19 cellular contexts compared by ENCODE assay signal in the genomic region with DNA sequence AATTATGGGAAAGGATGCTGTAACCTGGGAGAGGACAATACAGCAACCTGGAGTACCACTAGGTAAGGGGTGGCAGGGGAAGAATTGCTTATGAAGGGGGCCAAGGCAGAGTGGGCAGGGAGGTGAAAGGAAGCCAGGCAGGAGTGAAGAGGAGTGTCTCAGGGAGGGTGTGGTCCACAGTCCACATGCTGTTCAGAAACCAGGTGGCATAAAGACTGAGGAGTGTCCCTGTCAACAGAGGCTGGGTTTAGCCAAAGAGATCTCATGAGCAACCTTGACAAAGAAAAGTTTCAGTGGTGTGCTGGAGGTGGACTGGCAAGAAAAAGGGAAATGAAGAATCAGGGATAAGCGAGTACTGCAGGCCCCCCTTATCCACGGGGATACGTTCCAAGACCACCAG.
DNase-seq lines count a peak whose midpoint lies in the region; ATAC-seq, FAIRE-seq and TF ChIP-seq lines count a peak whose summit lies in the region.
"Had no signal": no experiment of that assay in that cellular context is flagged by ENCODE, and none has a peak within 500 bp of the region (broad histone marks: within the 10 kb centered on the region; RNA-seq: fewer than 3 reads in every experiment).

No MANE protein-coding gene starts in this region.

- POLR2A ChIA-PET in naive thymus-derived CD4-positive, alpha-beta T cell (lab: Charles Lee), result no interaction called here

- H3K4me3 ChIP-seq in mucosa of descending colon, result no peak overlapping the region
- H3K4me3 ChIP-seq in small intestine (ENCODE audit: low read depth in 1 of 2, low read length in 2 of 2), result no peak overlapping the region
- H3K4me3 ChIP-seq in naive thymus-derived CD4-positive, alpha-beta T cell (ENCODE audit: low read length), result no peak overlapping the region
- H3K4me3 ChIP-seq: HAP-1 had no signal

- no peaks in the 10 kb centered on the region for H3K36me3 ChIP-seq in mucosa of descending colon (ENCODE audit: low read depth)
- H3K36me3 ChIP-seq in small intestine (ENCODE audit: control insufficient read depth in 2 of 2, insufficient read depth in 2 of 2, low read length in 2 of 2), result no peaks in the 10 kb centered on the region
- H3K36me3 ChIP-seq in naive thymus-derived CD4-positive, alpha-beta T cell (ENCODE audit: control insufficient read depth in 2 of 3, insufficient read depth in 3 of 3, low read length in 3 of 3), result no peaks in the 10 kb centered on the region
- H3K36me3 ChIP-seq: HAP-1 had no signal

- intact Hi-C loops in mucosa of descending colon (cut with DNase I, micrococcal nuclease), result no loop called here
- intact Hi-C loops in naive thymus-derived CD4-positive, alpha-beta T cell (cut with micrococcal nuclease), result no loop called here

- H3K4me3 Mint-ChIP-seq in naive thymus-derived CD4-positive, alpha-beta T cell, result no peak overlapping the region
- no peak overlapping the region for H3K4me3 Mint-ChIP-seq in activated T-cell treated with anti-CD3 and anti-CD28 coated beads, Interleukin-2, amount 50 U/mL, for 24 hours
- H3K4me3 Mint-ChIP-seq: CD4-positive, alpha-beta memory T cell; HFFc6 had no signal

- H3K36me3 Mint-ChIP-seq in naive thymus-derived CD4-positive, alpha-beta T cell, result peaks cover 0 to 10% (median 0%) of the 10 kb centered on the region in 5 donors
- no peaks in the 10 kb centered on the region for H3K36me3 Mint-ChIP-seq in activated T-cell treated with anti-CD3 and anti-CD28 coated beads, Interleukin-2, amount 50 U/mL, for 24 hours (ENCODE audit: low read depth)
- H3K36me3 Mint-ChIP-seq: CD4-positive, alpha-beta memory T cell had no signal

- peaks cover 0 to 8% (median 0%) of the 10 kb centered on the region in 11 donors for H3K9me3 Mint-ChIP-seq in naive thymus-derived CD4-positive, alpha-beta T cell
- no peaks in the 10 kb centered on the region for H3K9me3 Mint-ChIP-seq in activated T-cell treated with anti-CD3 and anti-CD28 coated beads, Interleukin-2, amount 50 U/mL, for 24 hours

- no peak for TF ChIP-seq CTCF in mucosa of descending colon (IDR thresholded peaks at IDR 0.05)

- ATAC-seq in mucosa of descending colon, result peak; percentile 84
- no peak for ATAC-seq in naive thymus-derived CD4-positive, alpha-beta T cell

- CTCF ChIA-PET in naive thymus-derived CD4-positive, alpha-beta T cell (lab: Charles Lee), result no interaction called here

- no peaks in the 10 kb centered on the region for H3K4me1 Mint-ChIP-seq in naive thymus-derived CD4-positive, alpha-beta T cell
- no peaks in the 10 kb centered on the region for H3K4me1 Mint-ChIP-seq in activated T-cell treated with anti-CD3 and anti-CD28 coated beads, Interleukin-2, amount 50 U/mL, for 24 hours (ENCODE audit: low read depth)
- H3K4me1 Mint-ChIP-seq: CD4-positive, alpha-beta memory T cell had no signal

- H3K27ac Mint-ChIP-seq in naive thymus-derived CD4-positive, alpha-beta T cell, result no peak overlapping the region
- H3K27ac Mint-ChIP-seq in activated T-cell treated with anti-CD3 and anti-CD28 coated beads, Interleukin-2, amount 50 U/mL, for 24 hours, result no peak overlapping the region
- H3K27ac Mint-ChIP-seq: HFFc6 had no signal

- no peak overlapping the region for H3K27ac ChIP-seq in small intestine (ENCODE audit: low read depth in 1 of 2, low read length in 1 of 2)
- no peak overlapping the region for H3K27ac ChIP-seq in naive thymus-derived CD4-positive, alpha-beta T cell (ENCODE audit: low read depth, low read length)

- H3K4me1 ChIP-seq in mucosa of descending colon (ENCODE audit: low read depth) (no peaks in the 10 kb centered on the region), small intestine (ENCODE audit: control insufficient read depth in 2 of 2, insufficient read depth in 1 of 2, low read depth in 1 of 2, low read length in 1 of 2) (no peaks in the 10 kb centered on the region)
- no peaks in the 10 kb centered on the region for H3K4me1 ChIP-seq in naive thymus-derived CD4-positive, alpha-beta T cell (ENCODE audit: control insufficient read depth in 2 of 2, insufficient read depth in 2 of 2, low read length in 2 of 2)

- H3K27me3 Mint-ChIP-seq in naive thymus-derived CD4-positive, alpha-beta T cell, result peaks cover 10 to 63% (median 35%) of the 10 kb centered on the region in 5 donors
- H3K27me3 Mint-ChIP-seq in activated T-cell treated with anti-CD3 and anti-CD28 coated beads, Interleukin-2, amount 50 U/mL, for 24 hours, result peaks cover 46% of the 10 kb centered on the region

- 82 to 88% (median 86%) methylated on average over 3 of the region's 3 CpGs for WGBS in small intestine, 3 donors

- H3K27me3 ChIP-seq in small intestine (ENCODE audit: control insufficient read depth in 2 of 2, insufficient read depth in 2 of 2, low read length in 2 of 2), result no peaks in the 10 kb centered on the region
- peaks cover 0 to 5% of the 10 kb centered on the region in 2 donors for H3K27me3 ChIP-seq in naive thymus-derived CD4-positive, alpha-beta T cell (ENCODE audit: control insufficient read depth in 2 of 2, insufficient read depth in 2 of 2, low read length in 2 of 2)

- H3K9me3 ChIP-seq in mucosa of descending colon (no peaks in the 10 kb centered on the region), small intestine (ENCODE audit: control insufficient read depth, low read depth) (no peaks in the 10 kb centered on the region)
- no peaks in the 10 kb centered on the region for H3K9me3 ChIP-seq in naive thymus-derived CD4-positive, alpha-beta T cell (ENCODE audit: control insufficient read depth in 2 of 3, low read length in 3 of 3)
- H3K9me3 ChIP-seq: HAP-1 had no signal

- DNase-seq in islet precursor cell (peak; percentile 26), mucosa of descending colon (peak in 2 of 3 donors; percentile 26 to 60), small intestine (peak; percentile 39), RPMI8226 (no peak)
- no peak for DNase-seq in naive thymus-derived CD4-positive, alpha-beta T cell
- DNase-seq in activated T-cell treated with anti-CD3 and anti-CD28 coated beads, Interleukin-2, amount 50 U/mL, for 24 hours, result no peak
- DNase-seq: C1 segment of cervical spinal cord; Calu3; CD4-positive, alpha-beta memory T cell; COR-L47; DMS53; DMS79 treated with DMSO at 0.1 percent for 48 hours; GF-D8; GOT3; HFFc6 had no signal

- no peak for FAIRE-seq in small intestine (lab: Jason Lieb, UNC)
- FAIRE-seq: GM12891, GM18507, H54 had no signal

Comparison
In these comparisons a context has a peak if more than half of its experiments do, and no peak if none do; other contexts are left out.
1. DNase-seq: peak in islet precursor cell (single experiment), mucosa of descending colon (2 of 3) and small intestine (single experiment); none in naive thymus-derived CD4-positive, alpha-beta T cell (0 of 9), activated T-cell treated with anti-CD3 and anti-CD28 coated beads, Interleukin-2, amount 50 U/mL, for 24 hours (single experiment) and RPMI8226 (single experiment).